29 cellular contexts compared by ENCODE assay signal in genomic region chr11:97722721-97723120, GRCh38.
DNase-seq lines count a peak whose midpoint lies in the region; ATAC-seq, FAIRE-seq and TF ChIP-seq lines count a peak whose summit lies in the region.
"Had no signal": no experiment of that assay in that cellular context is flagged by ENCODE, and none has a peak within 500 bp of the region (broad histone marks: within the 10 kb centered on the region; RNA-seq: fewer than 3 reads in every experiment).

No MANE protein-coding gene starts in this region.

- H3K9me3 ChIP-seq in left ventricle myocardium inferior (replicated peaks): no peaks in the 10 kb centered on the region
- H3K9me3 ChIP-seq in heart right ventricle: peaks cover 0 to 5% (median 0%) of the 10 kb centered on the region in 11 donors
- 0 out of 2 replicates have a peak, but pooled peaks cover under 1% of the 10 kb centered on the region for H3K9me3 ChIP-seq in K562 (replicated peaks; ENCODE audit: control insufficient read depth, insufficient read depth, low read depth, low read length)
- H3K9me3 ChIP-seq: right atrium auricular region had no signal

- in situ Hi-C loops in K562 (cut with MboI): no loop called here

- no peak overlapping the region for H3K4me3 ChIP-seq in left ventricle myocardium inferior
- H3K4me3 ChIP-seq in heart right ventricle: no peak overlapping the region
- no peak overlapping the region for H3K4me3 ChIP-seq in K562
- H3K4me3 ChIP-seq: left lung, PC-9, right atrium auricular region had no signal

- H3K4me3 Mint-ChIP-seq in activated naive CD8-positive, alpha-beta T cell treated with anti-CD3 and anti-CD28 coated beads, Interleukin-2, amount 50 U/mL, for 24 hours: no peak overlapping the region
- H3K4me3 Mint-ChIP-seq: activated CD8-positive, alpha-beta memory T cell treated with anti-CD3 and anti-CD28 coated beads, Interleukin-2, amount 10 ng/mL, durations not matched to agents 7 days and 5 days; activated naive CD8-positive, alpha-beta T cell treated with anti-CD3 and anti-CD28 coated beads, Interleukin-2, amount 10 ng/mL, durations not matched to agents 7 days and 5 days; activated T-cell treated with anti-CD3 and anti-CD28 coated beads, Interleukin-2, amount 50 U/mL, for 4 hours; central memory CD8-positive, alpha-beta T cell; mesothelial cell of epicardium; stimulated activated naive CD8-positive, alpha-beta T cell treated with anti-CD3 and anti-CD28 coated beads, Interleukin-15, Interleukin-2, amounts not matched to agents 100 ng/mL and 50 ng/mL, for 24 hours had no signal

- 90 to 93% methylated on average over 1 of the region's 1 CpG for WGBS in heart right ventricle, 2 donors
- WGBS in K562 (ENCODE audit: insufficient coverage, low coverage, missing lambda C conversion rate): 38% methylated on average over 1 of the region's 1 CpG

- no peak for TF ChIP-seq EP300 in K562 (IDR thresholded peaks at IDR 0.05; ENCODE audit: low read length)

- FAIRE-seq in K562 (lab: Jason Lieb, UNC): no peak
- FAIRE-seq: endometrium, islet of Langerhans, small intestine had no signal

- H2AFZ ChIP-seq in K562 (ENCODE audit: low read depth, low read length): peak overlapping the region; percentile 39; the same call in 1 of the 2 replicates
- H2AFZ ChIP-seq: PC-9 had no signal

- no TSS peak for BruUV-seq in K562 (replicated peaks; lab: Mats Ljungman, UMichigan)

- no peaks in the 10 kb centered on the region for H3K36me3 Mint-ChIP-seq in activated naive CD8-positive, alpha-beta T cell treated with anti-CD3 and anti-CD28 coated beads, Interleukin-2, amount 50 U/mL, for 24 hours (ENCODE audit: low read depth)
- H3K36me3 Mint-ChIP-seq: activated CD8-positive, alpha-beta memory T cell treated with anti-CD3 and anti-CD28 coated beads, Interleukin-2, amount 10 ng/mL, durations not matched to agents 7 days and 5 days; activated naive CD8-positive, alpha-beta T cell treated with anti-CD3 and anti-CD28 coated beads, Interleukin-2, amount 10 ng/mL, durations not matched to agents 7 days and 5 days; mesothelial cell of epicardium had no signal

- no peaks in the 10 kb centered on the region for H3K36me3 ChIP-seq in left ventricle myocardium inferior
- no peaks in the 10 kb centered on the region for H3K36me3 ChIP-seq in heart right ventricle
- no peaks in the 10 kb centered on the region for H3K36me3 ChIP-seq in K562 (ENCODE audit: control insufficient read depth, insufficient read depth, low read length)
- H3K36me3 ChIP-seq: left lung, right atrium auricular region had no signal

- CTCF ChIA-PET in K562 (lab: Yijun Ruan, JAX; ENCODE audit: low intra/inter-chr PET ratio): no interaction called here

- no peak for TF ChIP-seq CTCF in left ventricle myocardium inferior (IDR thresholded peaks at IDR 0.05; ENCODE audit: borderline replicate concordance)
- no peak for TF ChIP-seq CTCF in heart right ventricle (IDR thresholded peaks at IDR 0.05)
- no peak for TF ChIP-seq CTCF in K562 (IDR thresholded peaks at IDR 0.05 in 2 of 3, conservative IDR thresholded peaks at IDR 0.05 in 1 of 3; ENCODE audit: insufficient read depth in 2 of 3, low read depth in 1 of 3, low read length in 3 of 3)

- H3K27ac ChIP-seq in left ventricle myocardium inferior (replicated peaks) (peak overlapping the region; percentile 20), heart right ventricle (no peak overlapping the region), K562 (ENCODE audit: extremely low read depth, low read depth, low read length) (no peak overlapping the region)
- H3K27ac ChIP-seq: left lung, PC-9, right atrium auricular region had no signal

- H3K79me2 ChIP-seq in K562 (ENCODE audit: control insufficient read depth, insufficient read depth, low read length): no peaks in the 10 kb centered on the region

- H3K27me3 ChIP-seq in left ventricle myocardium inferior (ENCODE audit: low read depth) (no peaks in the 10 kb centered on the region), heart right ventricle (no peaks in the 10 kb centered on the region), K562 (ENCODE audit: control insufficient read depth in 2 of 2, insufficient read depth in 2 of 2, low read length in 2 of 2) (no peaks in the 10 kb centered on the region)
- H3K27me3 ChIP-seq: left lung, right atrium auricular region had no signal

- H3K9ac ChIP-seq in K562 (ENCODE audit: insufficient read depth in 1 of 2, low read depth in 2 of 2, low read length in 2 of 2): no peak overlapping the region

- H3K27me3 Mint-ChIP-seq in activated naive CD8-positive, alpha-beta T cell treated with anti-CD3 and anti-CD28 coated beads, Interleukin-2, amount 50 U/mL, for 24 hours: no peaks in the 10 kb centered on the region
- H3K27me3 Mint-ChIP-seq: activated CD8-positive, alpha-beta memory T cell treated with anti-CD3 and anti-CD28 coated beads, Interleukin-2, amount 10 ng/mL, durations not matched to agents 7 days and 5 days; activated naive CD8-positive, alpha-beta T cell treated with anti-CD3 and anti-CD28 coated beads, Interleukin-2, amount 10 ng/mL, durations not matched to agents 7 days and 5 days; central memory CD8-positive, alpha-beta T cell; stimulated activated naive CD8-positive, alpha-beta T cell treated with anti-CD3 and anti-CD28 coated beads, Interleukin-15, Interleukin-2, amounts not matched to agents 100 ng/mL and 50 ng/mL, for 24 hours had no signal

- H3K27ac Mint-ChIP-seq in activated naive CD8-positive, alpha-beta T cell treated with anti-CD3 and anti-CD28 coated beads, Interleukin-2, amount 50 U/mL, for 24 hours: no peak overlapping the region
- H3K27ac Mint-ChIP-seq: activated CD8-positive, alpha-beta memory T cell treated with anti-CD3 and anti-CD28 coated beads, Interleukin-2, amount 10 ng/mL, durations not matched to agents 7 days and 5 days; activated naive CD8-positive, alpha-beta T cell treated with anti-CD3 and anti-CD28 coated beads, Interleukin-2, amount 10 ng/mL, durations not matched to agents 7 days and 5 days; mesothelial cell of epicardium; stimulated activated naive CD8-positive, alpha-beta T cell treated with anti-CD3 and anti-CD28 coated beads, Interleukin-15, Interleukin-2, amounts not matched to agents 100 ng/mL and 50 ng/mL, for 24 hours had no signal

- POLR2A ChIA-PET in K562 (lab: Yijun Ruan, JAX): interaction anchor here (0.6 kb wide), 1 partner anchor 21 kb away, joined by 3 read pairs; no protein-coding TSS in a partner anchor

- DNase-seq in left ventricle myocardium inferior (no peak), heart right ventricle (no peak), K562 (ENCODE audit: extremely low read depth in 1 of 4, low spot score in 3 of 4) (no peak), iPS DF 4.7 (ENCODE audit: extremely low read depth, low spot score) (peak; percentile 28), DMS79 treated with DMSO at 0.1 percent for 48 hours (lab: John Stamatoyannopoulos, UW) (no peak)
- no peak for DNase-seq in activated naive CD8-positive, alpha-beta T cell treated with anti-CD3 and anti-CD28 coated beads, Interleukin-2, amount 50 U/mL, for 24 hours
- no peak for DNase-seq in effector CD4-positive, alpha-beta T cell
- DNase-seq: activated CD8-positive, alpha-beta memory T cell treated with anti-CD3 and anti-CD28 coated beads, Interleukin-2, amount 10 ng/mL, durations not matched to agents 7 days and 5 days; activated gamma-delta T cell treated with Interleukin-2 at 50 U/mL for 16 hours; activated naive CD8-positive, alpha-beta T cell treated with anti-CD3 and anti-CD28 coated beads, Interleukin-2, amount 10 ng/mL, durations not matched to agents 7 days and 5 days; activated T-cell treated with anti-CD3 and anti-CD28 coated beads, Interleukin-2, amount 50 U/mL, for 4 hours; foreskin melanocyte; GDM1; KG1; NCI-H1105; NCI-H2029 treated with DMSO at 0.1 percent for 48 hours; NCI-H2227 treated with DMSO at 0.1 percent for 48 hours; NCI-H526 treated with DMSO at 0.1 percent for 48 hours; small intestine; T-helper 9 cell had no signal

- intact Hi-C loops in left ventricle myocardium inferior (cut with micrococcal nuclease): no loop called here
- intact Hi-C loops in heart right ventricle (cut with DNase I): no loop called here
- intact Hi-C loops in K562 (cut with micrococcal nuclease): no loop called here

- H3K4me1 ChIP-seq in left ventricle myocardium inferior (no peaks in the 10 kb centered on the region), heart right ventricle (peaks cover 0 to 6% (median 0%) of the 10 kb centered on the region in 9 donors), K562 (replicated peaks in 1 of 2; ENCODE audit: control insufficient read depth in 2 of 2, insufficient read depth in 2 of 2, low read length in 2 of 2) (no peaks in the 10 kb centered on the region)
- H3K4me1 ChIP-seq: left lung, right atrium auricular region had no signal

- no peaks in the 10 kb centered on the region for H3K9me1 ChIP-seq in K562 (ENCODE audit: control insufficient read depth, insufficient read depth, low read length)

- no peak for ATAC-seq in heart right ventricle
- ATAC-seq in K562: no peak
- no peak for ATAC-seq in activated naive CD8-positive, alpha-beta T cell treated with anti-CD3 and anti-CD28 coated beads, Interleukin-2, amount 50 U/mL, for 24 hours
- ATAC-seq in GM19467 (IDR thresholded peaks at IDR 0.05; ENCODE audit: unreplicated experiment): no peak
- ATAC-seq: activated CD8-positive, alpha-beta memory T cell treated with anti-CD3 and anti-CD28 coated beads, Interleukin-2, amount 10 ng/mL, durations not matched to agents 7 days and 5 days; activated T-cell treated with anti-CD3 and anti-CD28 coated beads, Interleukin-2, amount 50 U/mL, for 4 hours had no signal

- H3K4me2 ChIP-seq in K562 (ENCODE audit: insufficient read depth, low read length): no peak overlapping the region
- H3K4me2 ChIP-seq: PC-9 had no signal

- no peak for TF ChIP-seq RAD21 in K562 (CRISPR knock-in tag; conservative IDR thresholded peaks at IDR 0.05 in 1 of 2, IDR thresholded peaks at IDR 0.05 in 1 of 2)

- H3K9me3 Mint-ChIP-seq in activated naive CD8-positive, alpha-beta T cell treated with anti-CD3 and anti-CD28 coated beads, Interleukin-2, amount 50 U/mL, for 24 hours: peaks cover 9% of the 10 kb centered on the region

- no peaks in the 10 kb centered on the region for H4K20me1 ChIP-seq in K562 (replicated peaks; ENCODE audit: control insufficient read depth, insufficient read depth, low read length)

- H3K4me1 Mint-ChIP-seq in activated naive CD8-positive, alpha-beta T cell treated with anti-CD3 and anti-CD28 coated beads, Interleukin-2, amount 50 U/mL, for 24 hours: no peaks in the 10 kb centered on the region
- H3K4me1 Mint-ChIP-seq: activated CD8-positive, alpha-beta memory T cell treated with anti-CD3 and anti-CD28 coated beads, Interleukin-2, amount 10 ng/mL, durations not matched to agents 7 days and 5 days; activated naive CD8-positive, alpha-beta T cell treated with anti-CD3 and anti-CD28 coated beads, Interleukin-2, amount 10 ng/mL, durations not matched to agents 7 days and 5 days; central memory CD8-positive, alpha-beta T cell had no signal

- no peak for TF ChIP-seq POLR2A in K562 (conservative IDR thresholded peaks at IDR 0.05)

TF ChIP-seq in K562, 482 proteins besides CTCF, POLR2A, EP300 and RAD21 (continues in another document):
- TF ChIP-seq HEY1 (CRISPR knock-in tag; IDR thresholded peaks at IDR 0.05; ENCODE audit: borderline replicate concordance): no peak
- TF ChIP-seq TBP (optimal IDR thresholded peaks at IDR 0.05; ENCODE audit: low read depth, low read length): no peak
- TF ChIP-seq THRAP3 (IDR thresholded peaks at IDR 0.05; ENCODE audit: borderline replicate concordance): no peak
- TF ChIP-seq DDX20 (tag; IDR thresholded peaks at IDR 0.05; ENCODE audit: low read depth): no peak
- TF ChIP-seq ZZZ3 (IDR thresholded peaks at IDR 0.05): no peak
